8 cellular contexts compared by ENCODE assay signal in the genomic region with DNA sequence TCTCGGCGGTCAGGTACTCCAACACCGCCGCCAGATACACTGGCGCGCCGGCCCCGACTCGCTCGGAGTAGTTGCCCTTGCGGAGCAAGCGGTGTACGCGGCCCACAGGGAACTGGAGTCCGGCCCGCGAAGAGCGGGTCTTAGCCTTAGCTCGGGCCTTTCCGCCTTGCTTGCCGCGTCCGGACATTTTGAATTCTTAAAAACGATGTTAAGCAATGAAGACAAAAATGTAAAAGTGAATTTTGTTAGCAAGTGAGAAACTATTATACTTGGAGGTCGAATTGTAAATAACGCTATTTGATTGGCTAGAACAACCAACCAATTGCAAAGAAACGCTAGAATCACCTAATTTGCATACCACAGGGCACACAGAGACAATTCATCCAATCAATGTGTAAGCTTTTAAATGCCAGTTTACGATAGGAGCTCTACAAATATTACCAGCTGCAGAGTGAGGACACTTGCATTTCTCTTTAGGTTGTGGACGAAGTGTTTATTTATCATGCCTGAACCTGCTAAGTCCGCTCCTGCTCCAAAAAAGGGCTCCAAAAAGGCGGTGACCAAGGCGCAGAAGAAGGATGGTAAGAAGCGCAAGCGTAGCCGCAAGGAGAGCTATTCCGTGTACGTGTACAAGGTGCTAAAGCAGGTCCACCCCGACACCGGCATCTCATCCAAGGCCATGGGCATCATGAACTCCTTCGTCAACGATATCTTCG.
DNase-seq lines count a peak whose midpoint lies in the region; ATAC-seq and FAIRE-seq lines count a peak whose summit lies in the region.

No MANE protein-coding gene starts in this region.

- no peak for FAIRE-seq in HTR-8/SVneo (lab: Jason Lieb, UNC)

- ATAC-seq in GM21423 (IDR thresholded peaks at IDR 0.05; ENCODE audit: unreplicated experiment), result peak; percentile 56
- peak; percentile 65 for ATAC-seq in stimulated activated naive CD8-positive, alpha-beta T cell treated with anti-CD3 and anti-CD28 coated beads, Interleukin-15, Interleukin-2, amounts not matched to agents 100 U/mL and 50 U/mL, for 24 hours

- peak overlapping the region; percentile 79 for H3K27ac ChIP-seq in epithelial cell of prostate

- DNase-seq in DMS114 treated with DMSO at 0.1 percent for 48 hours (lab: John Stamatoyannopoulos, UW; ENCODE audit: unreplicated experiment), result peak; percentile 99
- peak; percentile 81 for DNase-seq in HTR-8/SVneo (ENCODE audit: insufficient read length, low spot score)
- DNase-seq in NOMO-1 treated with DMSO at 0.1 percent for 48 hours (lab: John Stamatoyannopoulos, UW; ENCODE audit: unreplicated experiment), result peak; percentile 96
- DNase-seq in activated T-cell treated with anti-CD3 and anti-CD28 coated beads, Interleukin-2, amount 50 U/mL, for 1 hour, result peak; percentile 78
- DNase-seq in epithelial cell of prostate (ENCODE audit: low read depth, low spot score), result peak; percentile 91
- peak; percentile 82 for DNase-seq in middle frontal gyrus (ENCODE audit: extremely low spot score, low spot score)
- DNase-seq in stimulated activated naive CD8-positive, alpha-beta T cell treated with anti-CD3 and anti-CD28 coated beads, Interleukin-15, Interleukin-2, amounts not matched to agents 100 U/mL and 50 U/mL, for 24 hours, result peak; percentile 76

Comparison
In these comparisons a context has a peak if more than half of its experiments do, and no peak if none do; other contexts are left out.
1. Peak in every context shown above with its lines: DNase-seq, ATAC-seq and H3K27ac ChIP-seq.